1 cellular context compared by ENCODE assay signal in genomic region chr12:14729586-14729985, GRCh38.
A peak's percentile ranks its signal among the peaks of the same experiment; 100 is the strongest.
TF ChIP-seq lines count a peak whose summit lies in the region.

No MANE protein-coding gene starts in this region.

TF ChIP-seq in K562, 482 proteins besides CTCF, POLR2A, EP300 and RAD21:
- TF ChIP-seq ZNF407 (IDR thresholded peaks at IDR 0.05; ENCODE audit: low read depth) (no peak), ZNF780A (CRISPR knock-in tag; IDR thresholded peaks at IDR 0.05) (no peak), GTF3C2 (IDR thresholded peaks at IDR 0.05; ENCODE audit: borderline replicate concordance, extremely low read depth, insufficient read length) (no peak), ZNF507 (tag; conservative IDR thresholded peaks at IDR 0.05) (peak; percentile 95)
